ENCODE assay signal across 1 cellular context in the genomic region with DNA sequence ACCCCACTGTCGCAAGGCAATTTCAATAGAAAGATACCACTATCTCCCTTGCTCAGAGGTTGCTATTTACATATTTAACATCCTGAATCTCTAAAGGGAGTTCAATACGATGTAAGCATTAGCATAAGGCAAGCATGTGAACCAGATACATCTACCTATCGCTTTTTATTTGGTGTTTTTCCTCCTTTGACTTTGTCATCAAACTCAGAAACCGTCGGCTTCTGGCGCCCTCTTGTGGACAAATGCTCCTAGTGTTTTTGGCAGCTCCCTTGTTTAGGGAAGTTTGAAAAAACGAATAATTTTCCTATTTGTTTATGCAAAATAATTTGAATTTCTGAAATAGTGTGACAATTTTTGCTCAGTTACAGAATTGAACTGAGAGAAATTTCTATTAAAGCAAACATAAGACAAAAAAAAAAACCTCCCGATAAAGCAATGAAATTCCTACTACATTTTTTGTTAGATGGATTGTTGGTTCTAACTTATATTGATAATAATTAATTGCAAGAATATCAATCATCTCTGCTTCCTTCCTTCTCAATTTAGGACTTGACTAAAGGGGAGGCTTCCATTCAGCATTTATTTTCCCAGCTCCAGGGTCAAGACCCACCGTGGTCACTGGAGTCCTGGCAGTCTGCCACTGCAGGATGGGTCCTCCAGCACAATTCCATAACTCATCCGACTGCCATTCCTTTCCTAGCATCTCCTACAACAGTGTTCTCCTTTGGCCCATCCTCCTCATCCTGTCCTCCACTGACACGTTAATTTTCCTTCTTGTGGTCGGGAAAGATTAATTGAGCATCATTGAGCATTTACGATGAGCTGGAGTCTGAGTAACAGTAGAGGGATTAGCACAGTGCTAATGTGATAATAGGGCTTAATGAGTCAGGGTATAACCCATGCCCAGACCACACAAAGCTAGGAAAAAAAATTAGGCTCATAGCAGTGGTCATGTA.
A peak's percentile ranks its signal among the peaks of the same experiment; 100 is the strongest.
TF ChIP-seq lines count a peak whose summit lies in the region.

No MANE protein-coding gene starts in this region.

TF ChIP-seq in IMR-90, 13 proteins besides CTCF, POLR2A, EP300 and RAD21:
- TF ChIP-seq, protein P1, sequence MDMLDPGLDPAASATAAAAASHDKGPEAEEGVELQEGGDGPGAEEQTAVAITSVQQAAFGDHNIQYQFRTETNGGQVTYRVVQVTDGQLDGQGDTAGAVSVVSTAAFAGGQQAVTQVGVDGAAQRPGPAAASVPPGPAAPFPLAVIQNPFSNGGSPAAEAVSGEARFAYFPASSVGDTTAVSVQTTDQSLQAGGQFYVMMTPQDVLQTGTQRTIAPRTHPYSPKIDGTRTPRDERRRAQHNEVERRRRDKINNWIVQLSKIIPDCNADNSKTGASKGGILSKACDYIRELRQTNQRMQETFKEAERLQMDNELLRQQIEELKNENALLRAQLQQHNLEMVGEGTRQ (IDR thresholded peaks at IDR 0.05; ENCODE audit: low read depth, low read length): no peak
- TF ChIP-seq FOS (IDR thresholded peaks at IDR 0.05; ENCODE audit: low read depth, low read length) (no peak), SMC3 (IDR thresholded peaks at IDR 0.05; ENCODE audit: low read depth, low read length) (peak; percentile 59), BHLHE40 (IDR thresholded peaks at IDR 0.05; ENCODE audit: low read depth, low read length) (no peak), CEBPB (IDR thresholded peaks at IDR 0.05; ENCODE audit: low read depth, low read length) (no peak)
TF ChIP-seq in IMR-90: peak in this region for 1.
